24 cellular contexts compared by ENCODE assay signal in genomic region chr9:90466481-90466880, GRCh38.
DNase-seq lines count a peak whose midpoint lies in the region; ATAC-seq and TF ChIP-seq lines count a peak whose summit lies in the region.
"Had no signal": no experiment of that assay in that cellular context is flagged by ENCODE, and none has a peak within 500 bp of the region (broad histone marks: within the 10 kb centered on the region; RNA-seq: fewer than 3 reads in every experiment).

No MANE protein-coding gene starts in this region.

- H2AFZ ChIP-seq in GM23338 = 0 out of 2 replicates have a peak overlapping the region, but pooled peaks have one; percentile 28

- DNase-seq in Ammon's horn (ENCODE audit: low spot score) (peak; percentile 16), GM23338 (ENCODE audit: low spot score) (no peak), cerebellar cortex (ENCODE audit: low spot score) (peak; percentile 50), nephron progenitor cell (no peak), gastrocnemius medialis (no peak), middle frontal gyrus (ENCODE audit: extremely low spot score, low spot score) (no peak)
- DNase-seq: AML-193; BE2C; CD4-positive, alpha-beta memory T cell; CD4-positive, CD25-positive, alpha-beta regulatory T cell; CD8-positive, alpha-beta memory T cell; COR-L47; DMS 273 treated with DMSO at 0.1 percent for 48 hours; DMS153; DMS53; DMS79; DND-41; EL; GF-D8 had no signal

- intact Hi-C loops in gastrocnemius medialis (cut with DNase I; ENCODE audit: low total_unique reads) = no loop called here

- H3K27ac ChIP-seq in GM23338 (ENCODE audit: low read depth) (no peak overlapping the region), gastrocnemius medialis (no peak overlapping the region)
- H3K27ac ChIP-seq: 22Rv1, A549, BLaER1 had no signal

- H3K4me3 Mint-ChIP-seq in GM23338 = no peak overlapping the region
- no peak overlapping the region for H3K4me3 Mint-ChIP-seq in nephron progenitor cell
- H3K4me3 Mint-ChIP-seq: CD14-positive monocyte; CD4-positive, alpha-beta memory T cell; CD4-positive, CD25-positive, alpha-beta regulatory T cell; CD8-positive, alpha-beta memory T cell had no signal

- H3K36me3 ChIP-seq in GM23338 (ENCODE audit: insufficient read depth) (no peaks in the 10 kb centered on the region), gastrocnemius medialis (no peaks in the 10 kb centered on the region)
- H3K36me3 ChIP-seq: BE2C, BLaER1 had no signal

- no peaks in the 10 kb centered on the region for H3K4me1 ChIP-seq in GM23338 (ENCODE audit: insufficient read depth)
- no peaks in the 10 kb centered on the region for H3K4me1 ChIP-seq in gastrocnemius medialis
- H3K4me1 ChIP-seq: A549 had no signal

- H3K4me1 Mint-ChIP-seq in GM23338 (peaks cover 2% of the 10 kb centered on the region; the same call in 2 of the 3 replicates), nephron progenitor cell (peaks cover 16% of the 10 kb centered on the region)
- H3K4me1 Mint-ChIP-seq: CD14-positive monocyte; CD4-positive, alpha-beta memory T cell; CD4-positive, CD25-positive, alpha-beta regulatory T cell; CD8-positive, alpha-beta memory T cell had no signal

- in situ Hi-C loops in gastrocnemius medialis (cut with MboI; ENCODE audit: low sequenced_read_pairs in 4 of 4) = no loop called here

- no peaks in the 10 kb centered on the region for H3K27me3 ChIP-seq in GM23338 (ENCODE audit: insufficient read depth)
- H3K27me3 ChIP-seq in gastrocnemius medialis = no peaks in the 10 kb centered on the region
- H3K27me3 ChIP-seq: BE2C, BLaER1 had no signal

- H3K4me2 ChIP-seq in GM23338 = no peak overlapping the region
- H3K4me2 ChIP-seq: A549, BLaER1 had no signal

- no peaks in the 10 kb centered on the region for H4K20me1 ChIP-seq in GM23338 (replicated peaks; ENCODE audit: insufficient read depth)
- H4K20me1 ChIP-seq: BLaER1 had no signal

- no peaks in the 10 kb centered on the region for H3K9me3 ChIP-seq in gastrocnemius medialis
- H3K9me3 ChIP-seq: A549, BE2C, BLaER1 had no signal

- no peaks in the 10 kb centered on the region for H3K36me3 Mint-ChIP-seq in GM23338 (ENCODE audit: low read depth)
- no peaks in the 10 kb centered on the region for H3K36me3 Mint-ChIP-seq in nephron progenitor cell (ENCODE audit: low read depth)
- H3K36me3 Mint-ChIP-seq: CD14-positive monocyte; CD4-positive, alpha-beta memory T cell; CD4-positive, CD25-positive, alpha-beta regulatory T cell; CD8-positive, alpha-beta memory T cell had no signal

- H3K9me3 Mint-ChIP-seq in GM23338 (no peaks in the 10 kb centered on the region; the same call in 2 of the 3 replicates), nephron progenitor cell (peaks cover 14% of the 10 kb centered on the region)

- H3K27ac Mint-ChIP-seq in GM23338 (no peak overlapping the region), nephron progenitor cell (peak overlapping the region; percentile 2)
- H3K27ac Mint-ChIP-seq: CD14-positive monocyte; CD4-positive, CD25-positive, alpha-beta regulatory T cell; CD8-positive, alpha-beta memory T cell had no signal

- TF ChIP-seq POLR2A in gastrocnemius medialis (IDR thresholded peaks at IDR 0.05) = no peak

- ATAC-seq in GM23338 (no peak), gastrocnemius medialis (no peak), HG03039 (IDR thresholded peaks at IDR 0.05; ENCODE audit: unreplicated experiment) (no peak)
- ATAC-seq: A549 had no signal

- TF ChIP-seq CTCF in GM23338 (conservative IDR thresholded peaks at IDR 0.05; ENCODE audit: low read depth in 2 of 2) = no peak
- TF ChIP-seq CTCF in nephron progenitor cell (IDR thresholded peaks at IDR 0.05) = no peak
- TF ChIP-seq CTCF in gastrocnemius medialis (IDR thresholded peaks at IDR 0.05 in 4 of 5, conservative IDR thresholded peaks at IDR 0.05 in 1 of 5) = no peak

- no peaks in the 10 kb centered on the region for H3K79me2 ChIP-seq in GM23338 (replicated peaks; ENCODE audit: insufficient read depth)

- H3K27me3 Mint-ChIP-seq in GM23338 (ENCODE audit: insufficient read depth, low read depth, poor library complexity) = peaks cover 2% of the 10 kb centered on the region
- peaks cover 2% of the 10 kb centered on the region for H3K27me3 Mint-ChIP-seq in nephron progenitor cell (ENCODE audit: low read depth, poor library complexity)
- H3K27me3 Mint-ChIP-seq: CD4-positive, CD25-positive, alpha-beta regulatory T cell had no signal

- no peak overlapping the region for H3K4me3 ChIP-seq in GM23338
- H3K4me3 ChIP-seq in gastrocnemius medialis = no peak overlapping the region
- H3K4me3 ChIP-seq: A549, BLaER1 had no signal

- no peaks in the 10 kb centered on the region for H3F3A ChIP-seq in GM23338 (replicated peaks; ENCODE audit: low read depth)

- 0 out of 2 replicates have a peak, but pooled peaks cover 2% of the 10 kb centered on the region for H3K9me2 ChIP-seq in GM23338 (ENCODE audit: insufficient read depth)

TF ChIP-seq in GM23338, 12 proteins besides CTCF, POLR2A, EP300 and RAD21 (continues in another document):
- TF ChIP-seq ZNF462 (CRISPR knock-in tag; IDR thresholded peaks at IDR 0.05) = no peak
- TF ChIP-seq STAT1 (IDR thresholded peaks at IDR 0.05; ENCODE audit: unreplicated experiment) = no peak
- no peak for TF ChIP-seq EZH2 (IDR thresholded peaks at IDR 0.05; ENCODE audit: low read depth, unreplicated experiment)
- TF ChIP-seq EZH2phosphoT487 (IDR thresholded peaks at IDR 0.05; ENCODE audit: unreplicated experiment) = no peak
- no peak for TF ChIP-seq ETS1 (IDR thresholded peaks at IDR 0.05)
- no peak for TF ChIP-seq CREB1 (CRISPR knock-in tag; IDR thresholded peaks at IDR 0.05; ENCODE audit: low read depth)

Comparison
In these comparisons a context has a peak if more than half of its experiments do, and no peak if none do; other contexts are left out.
1. DNase-seq: peak in Ammon's horn (single experiment) and cerebellar cortex (single experiment); none in GM23338 (single experiment), nephron progenitor cell (single experiment), gastrocnemius medialis (0 of 2) and middle frontal gyrus (single experiment).